In genomic region chr17:27985306-27985705, GRCh38 we compare ENCODE assay signal across 2 cellular contexts.
TF ChIP-seq lines count a peak whose summit lies in the region.

No MANE protein-coding gene starts in this region.

TF ChIP-seq in GM23338, 12 proteins besides CTCF, POLR2A, EP300 and RAD21:
- no peak for TF ChIP-seq CREB1 (CRISPR knock-in tag; IDR thresholded peaks at IDR 0.05; ENCODE audit: low read depth)
- TF ChIP-seq POLR2AphosphoS5 (IDR thresholded peaks at IDR 0.05; ENCODE audit: low read depth), result no peak
- TF ChIP-seq JUNB (IDR thresholded peaks at IDR 0.05; ENCODE audit: unreplicated experiment), result no peak
- TF ChIP-seq EZH2 (IDR thresholded peaks at IDR 0.05; ENCODE audit: low read depth, unreplicated experiment), result no peak
- no peak for TF ChIP-seq NANOG (IDR thresholded peaks at IDR 0.05; ENCODE audit: borderline replicate concordance)
- TF ChIP-seq ZNF114 (CRISPR knock-in tag; IDR thresholded peaks at IDR 0.05), result no peak

TF ChIP-seq in H1, 55 proteins besides CTCF, POLR2A, EP300 and RAD21:
- no peak for TF ChIP-seq POLR2AphosphoS5 (IDR thresholded peaks at IDR 0.05; ENCODE audit: low read depth, low read length)
- TF ChIP-seq CHD2 (IDR thresholded peaks at IDR 0.05; ENCODE audit: low read length), result no peak
- no peak for TF ChIP-seq CHD7 (IDR thresholded peaks at IDR 0.05; ENCODE audit: insufficient replicate concordance, low read length)
- TF ChIP-seq CHD1 (IDR thresholded peaks at IDR 0.05; ENCODE audit: low read depth, low read length), result no peak
- no peak for TF ChIP-seq ATF2 (IDR thresholded peaks at IDR 0.05; ENCODE audit: low read length)
